In genomic region chr17:38672788-38673713, GRCh38 we compare ENCODE assay signal across 1 cellular context.
TF ChIP-seq lines count a peak whose summit lies in the region.

No MANE protein-coding gene starts in this region.

TF ChIP-seq in K562, 482 proteins besides CTCF, POLR2A, EP300 and RAD21:
- TF ChIP-seq ZBTB1 (CRISPR knock-in tag; IDR thresholded peaks at IDR 0.05; ENCODE audit: borderline replicate concordance, low read depth) (no peak), PKNOX1 (IDR thresholded peaks at IDR 0.05) (0 out of 2 replicates have a peak, but pooled peaks have one; percentile 38), MXD1 (CRISPR knock-in tag; IDR thresholded peaks at IDR 0.05; ENCODE audit: borderline replicate concordance, poor library complexity, severe bottlenecking) (no peak)
